In the genomic region with DNA sequence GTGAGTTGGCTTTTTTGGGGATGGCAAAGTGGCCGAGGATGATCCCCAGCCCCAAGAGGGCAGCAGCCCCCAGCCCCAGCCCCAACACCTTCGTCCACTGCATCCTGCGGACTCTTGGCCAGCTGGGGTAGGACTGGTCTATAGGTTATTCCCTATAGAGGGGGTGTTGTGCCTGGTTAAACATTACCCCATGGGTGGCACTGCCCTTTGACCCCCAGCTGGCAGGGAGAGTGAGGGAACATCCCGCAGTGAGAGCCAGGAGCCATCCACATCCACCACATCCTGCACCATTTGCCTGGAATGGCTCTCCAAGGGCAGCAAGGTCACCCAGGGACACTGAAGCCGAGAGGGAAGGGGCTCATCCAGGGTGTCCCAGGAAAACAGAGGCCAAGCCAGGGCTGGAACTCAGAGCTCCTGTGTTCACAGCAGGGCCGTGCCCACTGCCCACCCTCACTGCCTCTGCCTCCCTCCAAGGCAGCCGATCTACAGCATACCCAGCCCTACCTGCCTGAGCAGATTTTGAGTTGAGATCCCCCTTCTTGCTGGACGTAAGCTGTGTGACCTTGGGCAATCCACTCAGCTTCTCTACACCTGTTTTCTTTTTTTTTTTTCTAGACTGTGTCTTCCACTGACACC, we compare ENCODE assay signal across 1 cellular context.
TF ChIP-seq lines count a peak whose summit lies in the region.

A gene with protein sequence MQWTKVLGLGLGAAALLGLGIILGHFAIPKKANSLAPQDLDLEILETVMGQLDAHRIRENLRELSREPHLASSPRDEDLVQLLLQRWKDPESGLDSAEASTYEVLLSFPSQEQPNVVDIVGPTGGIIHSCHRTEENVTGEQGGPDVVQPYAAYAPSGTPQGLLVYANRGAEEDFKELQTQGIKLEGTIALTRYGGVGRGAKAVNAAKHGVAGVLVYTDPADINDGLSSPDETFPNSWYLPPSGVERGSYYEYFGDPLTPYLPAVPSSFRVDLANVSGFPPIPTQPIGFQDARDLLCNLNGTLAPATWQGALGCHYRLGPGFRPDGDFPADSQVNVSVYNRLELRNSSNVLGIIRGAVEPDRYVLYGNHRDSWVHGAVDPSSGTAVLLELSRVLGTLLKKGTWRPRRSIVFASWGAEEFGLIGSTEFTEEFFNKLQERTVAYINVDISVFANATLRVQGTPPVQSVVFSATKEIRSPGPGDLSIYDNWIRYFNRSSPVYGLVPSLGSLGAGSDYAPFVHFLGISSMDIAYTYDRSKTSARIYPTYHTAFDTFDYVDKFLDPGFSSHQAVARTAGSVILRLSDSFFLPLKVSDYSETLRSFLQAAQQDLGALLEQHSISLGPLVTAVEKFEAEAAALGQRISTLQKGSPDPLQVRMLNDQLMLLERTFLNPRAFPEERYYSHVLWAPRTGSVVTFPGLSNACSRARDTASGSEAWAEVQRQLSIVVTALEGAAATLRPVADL (minus strand): TSS at position 135 of the 636 bp plus-strand sequence. CDS start 32 bp downstream, at position 103.

TF ChIP-seq in HepG2, 621 proteins besides CTCF, POLR2A, EP300 and RAD21 (continued from another document and continues in another):
- TF ChIP-seq, protein P1, sequence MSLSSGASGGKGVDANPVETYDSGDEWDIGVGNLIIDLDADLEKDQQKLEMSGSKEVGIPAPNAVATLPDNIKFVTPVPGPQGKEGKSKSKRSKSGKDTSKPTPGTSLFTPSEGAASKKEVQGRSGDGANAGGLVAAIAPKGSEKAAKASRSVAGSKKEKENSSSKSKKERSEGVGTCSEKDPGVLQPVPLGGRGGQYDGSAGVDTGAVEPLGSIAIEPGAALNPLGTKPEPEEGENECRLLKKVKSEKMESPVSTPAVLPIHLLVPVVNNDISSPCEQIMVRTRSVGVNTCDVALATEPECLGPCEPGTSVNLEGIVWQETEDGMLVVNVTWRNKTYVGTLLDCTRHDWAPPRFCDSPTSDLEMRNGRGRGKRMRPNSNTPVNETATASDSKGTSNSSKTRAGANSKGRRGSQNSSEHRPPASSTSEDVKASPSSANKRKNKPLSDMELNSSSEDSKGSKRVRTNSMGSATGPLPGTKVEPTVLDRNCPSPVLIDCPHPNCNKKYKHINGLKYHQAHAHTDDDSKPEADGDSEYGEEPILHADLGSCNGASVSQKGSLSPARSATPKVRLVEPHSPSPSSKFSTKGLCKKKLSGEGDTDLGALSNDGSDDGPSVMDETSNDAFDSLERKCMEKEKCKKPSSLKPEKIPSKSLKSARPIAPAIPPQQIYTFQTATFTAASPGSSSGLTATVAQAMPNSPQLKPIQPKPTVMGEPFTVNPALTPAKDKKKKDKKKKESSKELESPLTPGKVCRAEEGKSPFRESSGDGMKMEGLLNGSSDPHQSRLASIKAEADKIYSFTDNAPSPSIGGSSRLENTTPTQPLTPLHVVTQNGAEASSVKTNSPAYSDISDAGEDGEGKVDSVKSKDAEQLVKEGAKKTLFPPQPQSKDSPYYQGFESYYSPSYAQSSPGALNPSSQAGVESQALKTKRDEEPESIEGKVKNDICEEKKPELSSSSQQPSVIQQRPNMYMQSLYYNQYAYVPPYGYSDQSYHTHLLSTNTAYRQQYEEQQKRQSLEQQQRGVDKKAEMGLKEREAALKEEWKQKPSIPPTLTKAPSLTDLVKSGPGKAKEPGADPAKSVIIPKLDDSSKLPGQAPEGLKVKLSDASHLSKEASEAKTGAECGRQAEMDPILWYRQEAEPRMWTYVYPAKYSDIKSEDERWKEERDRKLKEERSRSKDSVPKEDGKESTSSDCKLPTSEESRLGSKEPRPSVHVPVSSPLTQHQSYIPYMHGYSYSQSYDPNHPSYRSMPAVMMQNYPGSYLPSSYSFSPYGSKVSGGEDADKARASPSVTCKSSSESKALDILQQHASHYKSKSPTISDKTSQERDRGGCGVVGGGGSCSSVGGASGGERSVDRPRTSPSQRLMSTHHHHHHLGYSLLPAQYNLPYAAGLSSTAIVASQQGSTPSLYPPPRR (CRISPR knock-in tag; IDR thresholded peaks at IDR 0.05; ENCODE audit: borderline replicate concordance), result peak; percentile 30; the same call in 1 of the 2 replicates
- no peak for TF ChIP-seq RARA (CRISPR knock-in tag; IDR thresholded peaks at IDR 0.05)
- no peak for TF ChIP-seq BORCS8-MEF2B (CRISPR knock-in tag; IDR thresholded peaks at IDR 0.05)
- no peak for TF ChIP-seq HOXA7 (CRISPR knock-in tag; IDR thresholded peaks at IDR 0.05)
- TF ChIP-seq, protein P2, sequence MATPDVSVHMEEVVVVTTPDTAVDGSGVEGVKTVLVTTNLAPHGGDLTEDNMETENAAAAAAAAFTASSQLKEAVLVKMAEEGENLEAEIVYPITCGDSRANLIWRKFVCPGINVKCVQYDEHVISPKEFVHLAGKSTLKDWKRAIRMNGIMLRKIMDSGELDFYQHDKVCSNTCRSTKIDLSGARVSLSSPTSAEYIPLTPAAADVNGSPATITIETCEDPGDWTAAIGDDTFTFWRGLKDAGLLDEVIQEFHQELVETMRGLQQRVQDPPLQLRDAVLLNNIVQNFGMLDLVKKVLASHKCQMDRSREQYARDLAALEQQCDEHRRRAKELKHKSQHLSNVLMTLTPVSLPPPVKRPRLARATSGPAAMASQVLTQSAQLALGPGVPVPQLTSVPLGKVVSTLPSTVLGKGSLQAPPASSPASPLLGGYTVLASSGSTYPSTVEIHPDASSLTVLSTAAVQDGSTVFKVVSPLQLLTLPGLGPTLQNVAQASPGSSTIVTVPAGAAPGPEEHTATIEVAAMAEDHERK (CRISPR knock-in tag; IDR thresholded peaks at IDR 0.05; ENCODE audit: low read depth), result no peak
- TF ChIP-seq WIZ (CRISPR knock-in tag; IDR thresholded peaks at IDR 0.05), result no peak
- TF ChIP-seq ZNF138 (CRISPR knock-in tag; IDR thresholded peaks at IDR 0.05; ENCODE audit: low read depth), result no peak
- TF ChIP-seq, protein P3, sequence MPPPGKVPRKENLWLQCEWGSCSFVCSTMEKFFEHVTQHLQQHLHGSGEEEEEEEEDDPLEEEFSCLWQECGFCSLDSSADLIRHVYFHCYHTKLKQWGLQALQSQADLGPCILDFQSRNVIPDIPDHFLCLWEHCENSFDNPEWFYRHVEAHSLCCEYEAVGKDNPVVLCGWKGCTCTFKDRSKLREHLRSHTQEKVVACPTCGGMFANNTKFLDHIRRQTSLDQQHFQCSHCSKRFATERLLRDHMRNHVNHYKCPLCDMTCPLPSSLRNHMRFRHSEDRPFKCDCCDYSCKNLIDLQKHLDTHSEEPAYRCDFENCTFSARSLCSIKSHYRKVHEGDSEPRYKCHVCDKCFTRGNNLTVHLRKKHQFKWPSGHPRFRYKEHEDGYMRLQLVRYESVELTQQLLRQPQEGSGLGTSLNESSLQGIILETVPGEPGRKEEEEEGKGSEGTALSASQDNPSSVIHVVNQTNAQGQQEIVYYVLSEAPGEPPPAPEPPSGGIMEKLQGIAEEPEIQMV (CRISPR knock-in tag; IDR thresholded peaks at IDR 0.05; ENCODE audit: low read depth), result 0 out of 2 replicates have a peak, but pooled peaks have one; percentile 48
- no peak for TF ChIP-seq ELF3 (CRISPR knock-in tag; IDR thresholded peaks at IDR 0.05)
- TF ChIP-seq NR2F1 (CRISPR knock-in tag; IDR thresholded peaks at IDR 0.05), result peak in 1 of 2 experiments; percentile 54; a peak in 1 of 4 replicates
- TF ChIP-seq ZNF720 (CRISPR knock-in tag; IDR thresholded peaks at IDR 0.05), result no peak
- TF ChIP-seq, protein P4, sequence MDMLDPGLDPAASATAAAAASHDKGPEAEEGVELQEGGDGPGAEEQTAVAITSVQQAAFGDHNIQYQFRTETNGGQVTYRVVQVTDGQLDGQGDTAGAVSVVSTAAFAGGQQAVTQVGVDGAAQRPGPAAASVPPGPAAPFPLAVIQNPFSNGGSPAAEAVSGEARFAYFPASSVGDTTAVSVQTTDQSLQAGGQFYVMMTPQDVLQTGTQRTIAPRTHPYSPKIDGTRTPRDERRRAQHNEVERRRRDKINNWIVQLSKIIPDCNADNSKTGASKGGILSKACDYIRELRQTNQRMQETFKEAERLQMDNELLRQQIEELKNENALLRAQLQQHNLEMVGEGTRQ (IDR thresholded peaks at IDR 0.05; ENCODE audit: low read depth, low read length), result no peak
- TF ChIP-seq, protein P4 (CRISPR knock-in tag; IDR thresholded peaks at IDR 0.05; ENCODE audit: borderline replicate concordance), result no peak
- TF ChIP-seq REL (CRISPR knock-in tag; conservative IDR thresholded peaks at IDR 0.05), result no peak
- TF ChIP-seq SCMH1 (CRISPR knock-in tag; IDR thresholded peaks at IDR 0.05; ENCODE audit: borderline replicate concordance), result no peak
- TF ChIP-seq ZSCAN25 (CRISPR knock-in tag; IDR thresholded peaks at IDR 0.05), result no peak
- TF ChIP-seq GZF1 (CRISPR knock-in tag; IDR thresholded peaks at IDR 0.05), result no peak
- TF ChIP-seq, protein P5, sequence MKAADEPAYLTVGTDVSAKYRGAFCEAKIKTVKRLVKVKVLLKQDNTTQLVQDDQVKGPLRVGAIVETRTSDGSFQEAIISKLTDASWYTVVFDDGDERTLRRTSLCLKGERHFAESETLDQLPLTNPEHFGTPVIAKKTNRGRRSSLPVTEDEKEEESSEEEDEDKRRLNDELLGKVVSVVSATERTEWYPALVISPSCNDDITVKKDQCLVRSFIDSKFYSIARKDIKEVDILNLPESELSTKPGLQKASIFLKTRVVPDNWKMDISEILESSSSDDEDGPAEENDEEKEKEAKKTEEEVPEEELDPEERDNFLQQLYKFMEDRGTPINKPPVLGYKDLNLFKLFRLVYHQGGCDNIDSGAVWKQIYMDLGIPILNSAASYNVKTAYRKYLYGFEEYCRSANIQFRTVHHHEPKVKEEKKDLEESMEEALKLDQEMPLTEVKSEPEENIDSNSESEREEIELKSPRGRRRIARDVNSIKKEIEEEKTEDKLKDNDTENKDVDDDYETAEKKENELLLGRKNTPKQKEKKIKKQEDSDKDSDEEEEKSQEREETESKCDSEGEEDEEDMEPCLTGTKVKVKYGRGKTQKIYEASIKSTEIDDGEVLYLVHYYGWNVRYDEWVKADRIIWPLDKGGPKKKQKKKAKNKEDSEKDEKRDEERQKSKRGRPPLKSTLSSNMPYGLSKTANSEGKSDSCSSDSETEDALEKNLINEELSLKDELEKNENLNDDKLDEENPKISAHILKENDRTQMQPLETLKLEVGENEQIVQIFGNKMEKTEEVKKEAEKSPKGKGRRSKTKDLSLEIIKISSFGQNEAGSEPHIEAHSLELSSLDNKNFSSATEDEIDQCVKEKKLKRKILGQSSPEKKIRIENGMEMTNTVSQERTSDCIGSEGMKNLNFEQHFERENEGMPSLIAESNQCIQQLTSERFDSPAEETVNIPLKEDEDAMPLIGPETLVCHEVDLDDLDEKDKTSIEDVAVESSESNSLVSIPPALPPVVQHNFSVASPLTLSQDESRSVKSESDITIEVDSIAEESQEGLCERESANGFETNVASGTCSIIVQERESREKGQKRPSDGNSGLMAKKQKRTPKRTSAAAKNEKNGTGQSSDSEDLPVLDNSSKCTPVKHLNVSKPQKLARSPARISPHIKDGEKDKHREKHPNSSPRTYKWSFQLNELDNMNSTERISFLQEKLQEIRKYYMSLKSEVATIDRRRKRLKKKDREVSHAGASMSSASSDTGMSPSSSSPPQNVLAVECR (CRISPR knock-in tag; IDR thresholded peaks at IDR 0.05; ENCODE audit: borderline replicate concordance), result peak; percentile 60; the same call in 1 of the 2 replicates
- TF ChIP-seq, protein P6, sequence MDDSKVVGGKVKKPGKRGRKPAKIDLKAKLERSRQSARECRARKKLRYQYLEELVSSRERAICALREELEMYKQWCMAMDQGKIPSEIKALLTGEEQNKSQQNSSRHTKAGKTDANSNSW (CRISPR knock-in tag; IDR thresholded peaks at IDR 0.05; ENCODE audit: borderline replicate concordance), result no peak
- TF ChIP-seq ZNF652 (CRISPR knock-in tag; IDR thresholded peaks at IDR 0.05; ENCODE audit: borderline replicate concordance, low read depth), result no peak
- peak; percentile 96 for TF ChIP-seq HNRNPL (IDR thresholded peaks at IDR 0.05; ENCODE audit: low read depth, low read length)
- TF ChIP-seq, protein P7, sequence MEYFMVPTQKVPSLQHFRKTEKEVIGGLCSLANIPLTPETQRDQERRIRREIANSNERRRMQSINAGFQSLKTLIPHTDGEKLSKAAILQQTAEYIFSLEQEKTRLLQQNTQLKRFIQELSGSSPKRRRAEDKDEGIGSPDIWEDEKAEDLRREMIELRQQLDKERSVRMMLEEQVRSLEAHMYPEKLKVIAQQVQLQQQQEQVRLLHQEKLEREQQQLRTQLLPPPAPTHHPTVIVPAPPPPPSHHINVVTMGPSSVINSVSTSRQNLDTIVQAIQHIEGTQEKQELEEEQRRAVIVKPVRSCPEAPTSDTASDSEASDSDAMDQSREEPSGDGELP (IDR thresholded peaks at IDR 0.05; ENCODE audit: borderline replicate concordance, low read depth), result peak; percentile 95
- peak; percentile 35; the same call in 1 of the 2 replicates for TF ChIP-seq TAF1 (CRISPR knock-in tag; IDR thresholded peaks at IDR 0.05)
- TF ChIP-seq SIX1 (CRISPR knock-in tag; IDR thresholded peaks at IDR 0.05; ENCODE audit: borderline replicate concordance), result no peak
- TF ChIP-seq, protein P8, sequence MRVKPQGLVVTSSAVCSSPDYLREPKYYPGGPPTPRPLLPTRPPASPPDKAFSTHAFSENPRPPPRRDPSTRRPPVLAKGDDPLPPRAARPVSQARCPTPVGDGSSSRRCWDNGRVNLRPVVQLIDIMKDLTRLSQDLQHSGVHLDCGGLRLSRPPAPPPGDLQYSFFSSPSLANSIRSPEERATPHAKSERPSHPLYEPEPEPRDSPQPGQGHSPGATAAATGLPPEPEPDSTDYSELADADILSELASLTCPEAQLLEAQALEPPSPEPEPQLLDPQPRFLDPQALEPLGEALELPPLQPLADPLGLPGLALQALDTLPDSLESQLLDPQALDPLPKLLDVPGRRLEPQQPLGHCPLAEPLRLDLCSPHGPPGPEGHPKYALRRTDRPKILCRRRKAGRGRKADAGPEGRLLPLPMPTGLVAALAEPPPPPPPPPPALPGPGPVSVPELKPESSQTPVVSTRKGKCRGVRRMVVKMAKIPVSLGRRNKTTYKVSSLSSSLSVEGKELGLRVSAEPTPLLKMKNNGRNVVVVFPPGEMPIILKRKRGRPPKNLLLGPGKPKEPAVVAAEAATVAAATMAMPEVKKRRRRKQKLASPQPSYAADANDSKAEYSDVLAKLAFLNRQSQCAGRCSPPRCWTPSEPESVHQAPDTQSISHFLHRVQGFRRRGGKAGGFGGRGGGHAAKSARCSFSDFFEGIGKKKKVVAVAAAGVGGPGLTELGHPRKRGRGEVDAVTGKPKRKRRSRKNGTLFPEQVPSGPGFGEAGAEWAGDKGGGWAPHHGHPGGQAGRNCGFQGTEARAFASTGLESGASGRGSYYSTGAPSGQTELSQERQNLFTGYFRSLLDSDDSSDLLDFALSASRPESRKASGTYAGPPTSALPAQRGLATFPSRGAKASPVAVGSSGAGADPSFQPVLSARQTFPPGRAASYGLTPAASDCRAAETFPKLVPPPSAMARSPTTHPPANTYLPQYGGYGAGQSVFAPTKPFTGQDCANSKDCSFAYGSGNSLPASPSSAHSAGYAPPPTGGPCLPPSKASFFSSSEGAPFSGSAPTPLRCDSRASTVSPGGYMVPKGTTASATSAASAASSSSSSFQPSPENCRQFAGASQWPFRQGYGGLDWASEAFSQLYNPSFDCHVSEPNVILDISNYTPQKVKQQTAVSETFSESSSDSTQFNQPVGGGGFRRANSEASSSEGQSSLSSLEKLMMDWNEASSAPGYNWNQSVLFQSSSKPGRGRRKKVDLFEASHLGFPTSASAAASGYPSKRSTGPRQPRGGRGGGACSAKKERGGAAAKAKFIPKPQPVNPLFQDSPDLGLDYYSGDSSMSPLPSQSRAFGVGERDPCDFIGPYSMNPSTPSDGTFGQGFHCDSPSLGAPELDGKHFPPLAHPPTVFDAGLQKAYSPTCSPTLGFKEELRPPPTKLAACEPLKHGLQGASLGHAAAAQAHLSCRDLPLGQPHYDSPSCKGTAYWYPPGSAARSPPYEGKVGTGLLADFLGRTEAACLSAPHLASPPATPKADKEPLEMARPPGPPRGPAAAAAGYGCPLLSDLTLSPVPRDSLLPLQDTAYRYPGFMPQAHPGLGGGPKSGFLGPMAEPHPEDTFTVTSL (CRISPR knock-in tag; IDR thresholded peaks at IDR 0.05; ENCODE audit: borderline replicate concordance), result 0 out of 2 replicates have a peak, but pooled peaks have one; percentile 14
